14 cellular contexts compared by ENCODE assay signal in the genomic region with DNA sequence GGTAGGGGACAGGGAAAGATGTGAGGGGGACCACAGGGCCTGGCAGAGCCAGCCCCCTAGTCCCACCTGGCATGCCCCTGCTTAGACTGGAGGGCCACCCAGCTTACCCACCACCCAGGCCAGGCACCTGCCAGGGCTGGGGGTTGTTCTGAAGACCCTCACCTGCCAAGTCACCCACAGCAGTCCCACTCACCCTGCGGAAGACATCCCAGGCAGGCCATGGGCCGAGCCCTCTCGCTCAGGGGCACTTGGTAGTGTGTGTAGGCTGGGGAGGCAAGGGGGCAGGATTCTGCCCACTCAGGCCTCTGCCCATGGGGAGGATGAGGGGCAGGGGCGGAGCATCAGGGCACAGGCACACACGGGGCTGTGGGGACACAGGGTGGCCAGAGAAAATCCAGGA. TPM values are rescaled to one million over a fixed set of nuclear protein-coding genes. Genes with fewer than 3 reads are reported as not detected.
DNase-seq lines count a peak whose midpoint lies in the region; ATAC-seq, FAIRE-seq and TF ChIP-seq lines count a peak whose summit lies in the region.
"Had no signal": no experiment of that assay in that cellular context is flagged by ENCODE, and none has a peak within 500 bp of the region (broad histone marks: within the 10 kb centered on the region; RNA-seq: fewer than 3 reads in every experiment).

No MANE protein-coding gene starts in this region.

- H3F3A ChIP-seq in PC-9 (ENCODE audit: insufficient read depth, low read depth), result peaks cover 57% of the 10 kb centered on the region

- intact Hi-C loops in PC-9 (cut with micrococcal nuclease; ENCODE audit: unreplicated experiment), result no loop called here

- H3K79me1 ChIP-seq in H1 (ENCODE audit: low read depth, low read length), result no peaks in the 10 kb centered on the region

- peak overlapping the region; percentile 26; the same call in 1 of the 2 replicates for H3K4me2 ChIP-seq in PC-9
- H3K4me2 ChIP-seq in H1 (ENCODE audit: insufficient read depth in 1 of 2, low read depth in 2 of 2, low read length in 2 of 2), result no peak overlapping the region

- H3K23ac ChIP-seq in H1 (ENCODE audit: insufficient read length), result no peak overlapping the region

- peak overlapping the region; percentile 48; the same call in 1 of the 2 replicates for H3K18ac ChIP-seq in H1 (ENCODE audit: extremely low read depth, low read length)

- peak overlapping the region; percentile 29; the same call in 1 of the 2 replicates for H2BK15ac ChIP-seq in H1 (ENCODE audit: low read length)

- H2BK120ac ChIP-seq in H1 (replicated peaks; ENCODE audit: low read depth, low read length), result no peak overlapping the region

- TF ChIP-seq EP300 in H1 (IDR thresholded peaks at IDR 0.05; ENCODE audit: borderline replicate concordance in 1 of 2, low read depth in 2 of 2, low read length in 2 of 2), result no peak

- 82% methylated on average over 5 of the region's 5 CpGs; no CpG with 5 or more reads in 1 of the 2 experiments for WGBS in H1 (ENCODE audit: extremely low coverage in 1 of 2, insufficient coverage in 1 of 2, insufficient read length in 1 of 2, insufficient replicate concordance in 2 of 2, low coverage in 1 of 2, low lambda C conversion rate in 2 of 2, missing lambda C conversion rate in 1 of 2), 2 experiments

- H3K56ac ChIP-seq in H1 (replicated peaks; ENCODE audit: insufficient read length, low read depth, low read length), result no peak overlapping the region

- FAIRE-seq in H1 (lab: Jason Lieb, UNC), result no peak
- FAIRE-seq: RCC 7860 had no signal

- TF ChIP-seq CTCF in PC-9 (conservative IDR thresholded peaks at IDR 0.05) (no peak), H1 (IDR thresholded peaks at IDR 0.05; ENCODE audit: control extremely low read depth in 1 of 3, insufficient read depth in 1 of 3, low read depth in 1 of 3, low read length in 3 of 3) (no peak), thoracic aorta (IDR thresholded peaks at IDR 0.05) (no peak)

- no peak overlapping the region for H3K14ac ChIP-seq in H1 (ENCODE audit: insufficient read length)

- no peak overlapping the region for H3K27ac ChIP-seq in PC-9
- H3K27ac ChIP-seq in H1 (ENCODE audit: low read depth, low read length), result 0 out of 2 replicates have a peak overlapping the region, but pooled peaks have one; percentile 11
- peak overlapping the region; percentile 95 to 97 for H3K27ac ChIP-seq in mucosa of rectum (ENCODE audit: low read depth in 2 of 2, low read length in 2 of 2)
- H3K27ac ChIP-seq in thoracic aorta, result peak overlapping the region; percentile 89 to 99

- no TSS peak for BruUV-seq in PC-9 (replicated peaks; lab: Mats Ljungman, UMichigan)

- peak overlapping the region; percentile 100 for H4K91ac ChIP-seq in H1 (replicated peaks; ENCODE audit: insufficient read length, low read length)

- H4K5ac ChIP-seq in H1 (ENCODE audit: insufficient read length, low read depth, low read length), result no peak overlapping the region

- H2AK5ac ChIP-seq in H1 (ENCODE audit: low read depth, low read length), result no peak overlapping the region

- no peaks in the 10 kb centered on the region for H3K9me3 ChIP-seq in PC-9 (ENCODE audit: insufficient read depth, low read depth)
- H3K9me3 ChIP-seq in H1 (ENCODE audit: insufficient read depth in 2 of 2, low read depth in 1 of 2, low read length in 1 of 2), result no peaks in the 10 kb centered on the region
- H3K9me3 ChIP-seq in mucosa of rectum (ENCODE audit: control insufficient read depth in 2 of 2, low read length in 2 of 2), result no peaks in the 10 kb centered on the region
- no peaks in the 10 kb centered on the region for H3K9me3 ChIP-seq in thoracic aorta
- H3K9me3 ChIP-seq: BLaER1 treated with 17β-estradiol and CSF1 and Interleukin-3, amounts not matched to agents 10 nM and 100 nM; MG63 had no signal

- H3K4me1 ChIP-seq in PC-9 (replicated peaks; ENCODE audit: insufficient read depth) (peaks cover 73% of the 10 kb centered on the region), H1 (replicated peaks in 1 of 4; ENCODE audit: control insufficient read depth in 3 of 4, insufficient read depth in 4 of 4, low read length in 3 of 4) (peaks cover 0 to 20% (median 11%) of the 10 kb centered on the region in 4 experiments; a peak in 5 of 7 replicates), mucosa of rectum (ENCODE audit: control insufficient read depth in 2 of 2, insufficient read depth in 2 of 2, low read length in 2 of 2) (peaks cover 73 to 74% of the 10 kb centered on the region in 2 donors), thoracic aorta (ENCODE audit: control insufficient read depth in 1 of 2, low read depth in 2 of 2) (peaks cover 35 to 78% of the 10 kb centered on the region in 2 donors)

- no peak overlapping the region for H2BK20ac ChIP-seq in H1 (ENCODE audit: low read length)

- no peaks in the 10 kb centered on the region for H3K9me2 ChIP-seq in PC-9 (ENCODE audit: insufficient read depth)

- peaks cover 8% of the 10 kb centered on the region; the same call in 1 of the 2 replicates for H3K23me2 ChIP-seq in H1 (ENCODE audit: low read depth, low read length)

- POLR2A ChIA-PET in PC-9 (lab: Charles Lee; ENCODE audit: unreplicated experiment) (interaction anchor here (0.6 kb wide), 1 partner anchor 35 kb away, joined by 4 read pairs; no protein-coding TSS in a partner anchor), H1 (lab: Charles Lee; ENCODE audit: partially characterized antibody) (interaction anchor here (0.7 to 15.8 kb wide), 7 partner anchors 11 to 94 kb away, joined by 3 to 185 read pairs (median 5); a partner anchor contains a TSS)

- 0 out of 2 replicates have a peak overlapping the region, but pooled peaks have one; percentile 97 for H2BK5ac ChIP-seq in H1 (ENCODE audit: low read depth, low read length)

- no peak for ATAC-seq in thoracic aorta (ENCODE audit: insufficient number of reproducible peaks, low FRiP score, low read depth)
- ATAC-seq in HG02798 (IDR thresholded peaks at IDR 0.05; ENCODE audit: poor library complexity, unreplicated experiment), result no peak
- no peak for ATAC-seq in HG02970 (IDR thresholded peaks at IDR 0.05; ENCODE audit: low FRiP score, unreplicated experiment)
- ATAC-seq: effector memory CD8-positive, alpha-beta T cell had no signal

- no peaks in the 10 kb centered on the region for H3K27me3 ChIP-seq in PC-9 (ENCODE audit: insufficient read depth, low read depth)
- no peaks in the 10 kb centered on the region for H3K27me3 ChIP-seq in H1 (replicated peaks in 1 of 4; ENCODE audit: control insufficient read depth in 3 of 4, extremely low read depth in 1 of 4, insufficient read depth in 3 of 4, low read length in 3 of 4)
- H3K27me3 ChIP-seq in mucosa of rectum (ENCODE audit: control insufficient read depth in 2 of 2, insufficient read depth in 2 of 2, low read length in 2 of 2), result no peaks in the 10 kb centered on the region
- H3K27me3 ChIP-seq in thoracic aorta (replicated peaks; ENCODE audit: insufficient read depth), result no peaks in the 10 kb centered on the region
- H3K27me3 ChIP-seq: BLaER1 treated with 17β-estradiol and CSF1 and Interleukin-3, amounts not matched to agents 10 nM and 100 nM; MG63 had no signal

- no peak overlapping the region for H3K4me3 ChIP-seq in PC-9
- H3K4me3 ChIP-seq in H1 (ENCODE audit: extremely low read depth in 1 of 4, insufficient read depth in 2 of 4, low read depth in 3 of 4, low read length in 4 of 4), result no peak overlapping the region
- H3K4me3 ChIP-seq in mucosa of rectum (ENCODE audit: low read length in 2 of 2), result peak overlapping the region; percentile 41 to 62
- peak overlapping the region; percentile 47 for H3K4me3 ChIP-seq in thoracic aorta
- H3K4me3 ChIP-seq: BLaER1 treated with 17β-estradiol and CSF1 and Interleukin-3, amounts not matched to agents 10 nM and 100 nM; MG63 had no signal

- TF ChIP-seq RAD21 in H1 (IDR thresholded peaks at IDR 0.05 in 1 of 2, conservative IDR thresholded peaks at IDR 0.05 in 1 of 2; ENCODE audit: low read depth in 2 of 2, low read length in 2 of 2), result no peak

- no peak for TF ChIP-seq POLR2A in H1 (IDR thresholded peaks at IDR 0.05; ENCODE audit: control extremely low read depth in 1 of 2, low read depth in 2 of 2, low read length in 2 of 2)

- H3K9ac ChIP-seq in H1 (replicated peaks in 1 of 4; ENCODE audit: extremely low read depth in 1 of 4, low read depth in 3 of 4, low read length in 3 of 4), result no peak overlapping the region
- peak overlapping the region; percentile 60 to 90 for H3K9ac ChIP-seq in mucosa of rectum (ENCODE audit: low read depth in 1 of 2, low read length in 2 of 2)

- H4K20me1 ChIP-seq in PC-9 (ENCODE audit: insufficient read depth) (no peaks in the 10 kb centered on the region), H1 (replicated peaks in 1 of 2; ENCODE audit: control insufficient read depth in 1 of 2, insufficient read depth in 2 of 2, low read length in 2 of 2) (peaks cover 5 to 13% of the 10 kb centered on the region in 2 experiments)

- H3K4ac ChIP-seq in H1 (replicated peaks; ENCODE audit: insufficient read length, low read depth, low read length), result peak overlapping the region; percentile 53

- DNase-seq in PC-9 (no peak), H1 (ENCODE audit: low read depth in 1 of 2, low spot score in 2 of 2) (no peak), thoracic aorta (ENCODE audit: low spot score) (no peak)
- DNase-seq in activated naive CD4-positive, alpha-beta T cell treated with Interleukin-2 at 50 U/mL for 16 hours, result no peak
- no peak for DNase-seq in stimulated activated CD4-positive, alpha-beta T cell treated with anti-CD3 and anti-CD28 coated beads, Interleukin-4, amount 100 ng/mL, for 1 hour
- DNase-seq: effector memory CD8-positive, alpha-beta T cell; hippocampal formation; NCI-H2171 treated with DMSO at 0.1 percent for 48 hours had no signal

- peak overlapping the region; percentile 17; the same call in 1 of the 2 replicates for H4K8ac ChIP-seq in H1 (ENCODE audit: extremely low read depth, insufficient read depth, low read length)

- H2AFZ ChIP-seq in PC-9 (no peak overlapping the region), H1 (ENCODE audit: low read length) (no peak overlapping the region)

- peaks cover 39% of the 10 kb centered on the region for H3K79me2 ChIP-seq in PC-9 (ENCODE audit: low read depth)
- H3K79me2 ChIP-seq in H1 (ENCODE audit: control insufficient read depth in 1 of 2, insufficient read depth in 2 of 2, low read length in 2 of 2), result no peaks in the 10 kb centered on the region

- H3K36me3 ChIP-seq in PC-9 (ENCODE audit: low read depth) (no peaks in the 10 kb centered on the region), H1 (ENCODE audit: control insufficient read depth in 2 of 4, insufficient read depth in 4 of 4, low read length in 3 of 4) (no peaks in the 10 kb centered on the region), mucosa of rectum (ENCODE audit: control insufficient read depth in 2 of 2, insufficient read depth in 2 of 2, low read length in 2 of 2) (no peaks in the 10 kb centered on the region), thoracic aorta (no peaks in the 10 kb centered on the region)

- peak overlapping the region; percentile 60; the same call in 1 of the 2 replicates for H2BK12ac ChIP-seq in H1 (ENCODE audit: low read depth, low read length)

- CTCF ChIA-PET in PC-9 (lab: Charles Lee) (no interaction called here), H1 (lab: Charles Lee; ENCODE audit: partially characterized antibody) (interaction anchor here (0.6 to 11.7 kb wide), 9 partner anchors 9 to 284 kb away, joined by 3 to 156 read pairs (median 5); no protein-coding TSS in a partner anchor)

RNA-seq across cellular contexts. Expression of a gene that starts 4.0 kb away (rescaled TPM):
- 92.4 and 138 TPM in 2 replicates for total RNA-seq in PC-9 (2021)
- total RNA-seq in H1 (2021; fragmentation: NEBNext Ultra II Directional; extraction: Animal tissue kit (Norgen Biotek cat#: 25700)), result 42.7 and 48.1 TPM in 2 replicates
- 26.5 and 32.3 TPM in 2 replicates for polyA plus RNA-seq in H1 (2011; rRNA removed)
- 24.7 TPM for polyA plus RNA-seq in H1 (2011; cell fraction: cytosol; rRNA removed)
- polyA plus RNA-seq in H1 (2011; cell fraction: nucleus; rRNA removed), result 28.3 TPM
- 21.6 to 33.0 TPM (median 28.2 TPM) in 4 replicates for polyA plus RNA-seq in H1 (2012, experiment 1 of 2)
- polyA plus RNA-seq in H1 (2012, experiment 2 of 2), result 27.8 TPM
- 20.4 TPM for polyA plus RNA-seq in H1 (2013, experiment 1 of 2)
- 20.7 TPM for polyA plus RNA-seq in H1 (2013, experiment 2 of 2)
- 16.3 and 24.8 TPM in 2 replicates for polyA minus RNA-seq in H1 (2011; rRNA and poly(A)+ RNA removed)
- polyA minus RNA-seq in H1 (2011; cell fraction: cytosol; rRNA and poly(A)+ RNA removed), result 18.3 TPM
- polyA minus RNA-seq in H1 (2011; cell fraction: nucleus; rRNA and poly(A)+ RNA removed), result 25.1 TPM
- 100 to 1,000 TPM in 1 of 2 donors, 10 to 100 TPM in 1; 79.3 to 116 TPM for total RNA-seq in thoracic aorta

RNA-seq across cellular contexts. Expression of a gene that starts 7.2 kb away (rescaled TPM):
- total RNA-seq in PC-9 (2021) (14.6 and 19.5 TPM in 2 replicates), thoracic aorta (10 to 100 TPM; 21.5 to 27.9 TPM)
- 9.3 and 10.7 TPM in 2 replicates for total RNA-seq in H1 (2021; fragmentation: NEBNext Ultra II Directional; extraction: Animal tissue kit (Norgen Biotek cat#: 25700))
- 7.3 and 14.2 TPM in 2 replicates for polyA plus RNA-seq in H1 (2011; rRNA removed)
- polyA plus RNA-seq in H1 (2011; cell fraction: cytosol; rRNA removed), result 15.5 TPM
- 47.3 TPM for polyA plus RNA-seq in H1 (2011; cell fraction: nucleus; rRNA removed)
- 10.5 to 14.1 TPM (median 12.7 TPM) in 4 replicates for polyA plus RNA-seq in H1 (2012, experiment 1 of 2)
- 9.2 TPM for polyA plus RNA-seq in H1 (2012, experiment 2 of 2)
- polyA plus RNA-seq in H1 (2013, experiment 1 of 2), result 9.3 TPM
- polyA plus RNA-seq in H1 (2013, experiment 2 of 2), result 7.3 TPM
- polyA minus RNA-seq in H1 (2011; rRNA and poly(A)+ RNA removed), result 7.1 and 7.7 TPM in 2 replicates
- polyA minus RNA-seq in H1 (2011; cell fraction: cytosol; rRNA and poly(A)+ RNA removed), result 8.5 TPM
- polyA minus RNA-seq in H1 (2011; cell fraction: nucleus; rRNA and poly(A)+ RNA removed), result 18.7 TPM

RNA-seq across cellular contexts. Expression of a gene that starts 19.9 kb away (rescaled TPM):
- total RNA-seq in PC-9 (2021) (49.3 and 64.9 TPM in 2 replicates), thoracic aorta (10 to 100 TPM; 34.9 to 89.1 TPM)
- total RNA-seq in H1 (2021; fragmentation: NEBNext Ultra II Directional; extraction: Animal tissue kit (Norgen Biotek cat#: 25700)), result 36.9 and 38.3 TPM in 2 replicates
- 9.1 and 11.1 TPM in 2 replicates for polyA plus RNA-seq in H1 (2011; rRNA removed)
- polyA plus RNA-seq in H1 (2011; cell fraction: cytosol; rRNA removed), result 14.0 TPM
- 10.2 TPM for polyA plus RNA-seq in H1 (2011; cell fraction: nucleus; rRNA removed)
- polyA plus RNA-seq in H1 (2012, experiment 1 of 2), result 16.8 to 21.8 TPM (median 20.6 TPM) in 4 replicates
- polyA plus RNA-seq in H1 (2012, experiment 2 of 2), result 7.1 TPM
- 18.9 TPM for polyA plus RNA-seq in H1 (2013, experiment 1 of 2)
- 18.6 TPM for polyA plus RNA-seq in H1 (2013, experiment 2 of 2)
- 2.5 and 3.5 TPM in 2 replicates for polyA minus RNA-seq in H1 (2011; rRNA and poly(A)+ RNA removed)
- 6.5 TPM for polyA minus RNA-seq in H1 (2011; cell fraction: cytosol; rRNA and poly(A)+ RNA removed)
- polyA minus RNA-seq in H1 (2011; cell fraction: nucleus; rRNA and poly(A)+ RNA removed), result 7.7 TPM

RNA-seq across cellular contexts. Expression of a gene that starts 33.3 kb away (rescaled TPM):
- total RNA-seq in PC-9 (2021) (22.4 and 32.2 TPM in 2 replicates), thoracic aorta (1 to 10 TPM in 1 of 2 donors, not detected in 1; 1.5 TPM)
- total RNA-seq in H1 (2021; fragmentation: NEBNext Ultra II Directional; extraction: Animal tissue kit (Norgen Biotek cat#: 25700)), result 13.2 and 13.9 TPM in 2 replicates
- 7.5 and 10.6 TPM in 2 replicates for polyA plus RNA-seq in H1 (2011; rRNA removed)
- 11.8 TPM for polyA plus RNA-seq in H1 (2011; cell fraction: cytosol; rRNA removed)
- 9.0 TPM for polyA plus RNA-seq in H1 (2011; cell fraction: nucleus; rRNA removed)
- 7.8 to 13.6 TPM (median 12.5 TPM) in 4 replicates for polyA plus RNA-seq in H1 (2012, experiment 1 of 2)
- polyA plus RNA-seq in H1 (2012, experiment 2 of 2), result 13.0 TPM
- polyA plus RNA-seq in H1 (2013, experiment 1 of 2), result 4.2 TPM
- polyA plus RNA-seq in H1 (2013, experiment 2 of 2), result 4.1 TPM
- polyA minus RNA-seq in H1 (2011; rRNA and poly(A)+ RNA removed), result 5.9 and 6.0 TPM in 2 replicates
- 5.0 TPM for polyA minus RNA-seq in H1 (2011; cell fraction: cytosol; rRNA and poly(A)+ RNA removed)
- polyA minus RNA-seq in H1 (2011; cell fraction: nucleus; rRNA and poly(A)+ RNA removed), result 5.5 TPM

Comparison
In these comparisons a context has a peak if more than half of its experiments do, and no peak if none do; other contexts are left out.
1. H3K4me3 ChIP-seq: peak in mucosa of rectum (2 of 2) and thoracic aorta (single experiment); none in PC-9 (single experiment) and H1 (0 of 4).
2. H3K9ac ChIP-seq: peak in mucosa of rectum (2 of 2); none in H1 (0 of 4).